ENCODE assay signal across 1 cellular context in genomic region chr19:14514215-14514871, GRCh38.
TF ChIP-seq lines count a peak whose summit lies in the region.

No MANE protein-coding gene starts in this region.

TF ChIP-seq in GM12878, 131 proteins besides CTCF, POLR2A, EP300 and RAD21:
- TF ChIP-seq CEBPZ (IDR thresholded peaks at IDR 0.05; ENCODE audit: low read depth, low read length) (no peak), POLR2AphosphoS5 (IDR thresholded peaks at IDR 0.05; ENCODE audit: low read length) (peak; percentile 21; the same call in 1 of the 2 replicates)
TF ChIP-seq in GM12878: peak in this region for 1.
